ENCODE assay signal across 9 cellular contexts in genomic region chr6:151948007-151948745, GRCh38.
DNase-seq lines count a peak whose midpoint lies in the region; ATAC-seq and TF ChIP-seq lines count a peak whose summit lies in the region.
"Had no signal": no experiment of that assay in that cellular context is flagged by ENCODE, and none has a peak within 500 bp of the region (broad histone marks: within the 10 kb centered on the region; RNA-seq: fewer than 3 reads in every experiment).

No MANE protein-coding gene starts in this region.

- ATAC-seq in GM18907 (IDR thresholded peaks at IDR 0.05; ENCODE audit: unreplicated experiment), result peak; percentile 43
- no peak for ATAC-seq in GM19023 (IDR thresholded peaks at IDR 0.05; ENCODE audit: unreplicated experiment)

- no peak for TF ChIP-seq CTCF in fibroblast of the aortic adventitia (IDR thresholded peaks at IDR 0.05; ENCODE audit: insufficient read depth, low read length)

- DNase-seq in A172 (ENCODE audit: low spot score), result peak; percentile 31
- DNase-seq in NOMO-1 (lab: John Stamatoyannopoulos, UW; ENCODE audit: unreplicated experiment in 2 of 2), result peak; percentile 82 to 91
- DNase-seq in fibroblast of the aortic adventitia (ENCODE audit: low read depth), result peak; percentile 11
- DNase-seq in SW480 (ENCODE audit: low spot score), result no peak
- no peak for DNase-seq in SK-N-DZ (ENCODE audit: low spot score)
- DNase-seq in LoVo (ENCODE audit: low spot score), result no peak
- DNase-seq: central memory CD4-positive, alpha-beta T cell had no signal

- H3K4me3 ChIP-seq in fibroblast of the aortic adventitia (ENCODE audit: low read depth, low read length), result no peak overlapping the region

Comparison
In these comparisons a context has a peak if more than half of its experiments do, and no peak if none do; other contexts are left out.
1. DNase-seq: peak in A172 (single experiment), NOMO-1 (2 of 2) and fibroblast of the aortic adventitia (single experiment); none in SW480 (single experiment), SK-N-DZ (single experiment) and LoVo (single experiment).